Comparison of ENCODE assay signal across 1 cellular context in the genomic region with DNA sequence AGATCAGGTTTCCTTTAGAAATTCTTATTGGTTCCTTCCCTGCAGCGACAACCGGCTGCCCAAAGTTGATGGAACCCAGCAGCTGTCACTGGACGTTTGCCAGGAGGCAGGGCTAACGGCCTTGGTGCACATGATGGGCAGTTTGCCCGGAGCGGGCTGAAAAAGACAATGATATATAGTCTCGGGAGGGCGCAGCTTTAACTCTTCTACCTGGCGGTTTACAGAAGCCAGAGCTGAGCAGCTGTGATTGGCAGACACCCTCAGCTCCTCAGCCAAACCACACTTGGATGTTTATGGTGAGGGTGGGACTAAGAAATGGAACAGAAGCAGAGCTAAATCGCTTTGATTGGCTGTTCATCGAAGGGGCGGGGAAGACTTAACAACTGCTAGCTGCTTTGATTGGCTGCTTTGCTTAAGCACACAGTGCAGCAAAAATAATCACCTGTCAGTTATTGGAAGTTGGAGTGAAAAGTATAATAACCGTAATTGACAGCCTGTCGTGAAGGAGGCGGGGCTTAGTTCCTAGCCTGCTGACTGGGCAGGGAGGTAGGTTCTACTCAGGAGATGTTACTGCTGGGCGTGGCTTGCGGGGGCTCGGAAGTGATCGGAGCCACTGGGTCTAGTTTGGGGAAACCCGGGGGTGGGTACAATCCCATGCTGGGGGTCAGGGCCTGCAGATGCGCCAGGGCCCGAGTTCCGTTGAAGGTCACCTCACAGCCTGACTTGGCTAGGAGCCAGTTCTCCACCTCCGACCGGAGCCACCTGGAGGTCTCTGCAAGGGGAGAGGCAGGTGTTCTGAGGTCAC.
A peak's percentile ranks its signal among the peaks of the same experiment; 100 is the strongest.
TF ChIP-seq lines count a peak whose summit lies in the region.

No MANE protein-coding gene starts in this region.

TF ChIP-seq in HEK293, 187 proteins besides CTCF, POLR2A, EP300 and RAD21 (continued from another document):
- TF ChIP-seq ZNF335 (tag by site-specific recombination; conservative IDR thresholded peaks at IDR 0.05) (no peak), SP3 (tag by site-specific recombination; IDR thresholded peaks at IDR 0.05) (peak; percentile 87), KLF7 (tag by site-specific recombination; IDR thresholded peaks at IDR 0.05; ENCODE audit: borderline replicate concordance) (no peak; the same call in 1 of the 2 replicates), PATZ1 (tag by site-specific recombination; IDR thresholded peaks at IDR 0.05) (peak; percentile 78)
- TF ChIP-seq, protein P1, sequence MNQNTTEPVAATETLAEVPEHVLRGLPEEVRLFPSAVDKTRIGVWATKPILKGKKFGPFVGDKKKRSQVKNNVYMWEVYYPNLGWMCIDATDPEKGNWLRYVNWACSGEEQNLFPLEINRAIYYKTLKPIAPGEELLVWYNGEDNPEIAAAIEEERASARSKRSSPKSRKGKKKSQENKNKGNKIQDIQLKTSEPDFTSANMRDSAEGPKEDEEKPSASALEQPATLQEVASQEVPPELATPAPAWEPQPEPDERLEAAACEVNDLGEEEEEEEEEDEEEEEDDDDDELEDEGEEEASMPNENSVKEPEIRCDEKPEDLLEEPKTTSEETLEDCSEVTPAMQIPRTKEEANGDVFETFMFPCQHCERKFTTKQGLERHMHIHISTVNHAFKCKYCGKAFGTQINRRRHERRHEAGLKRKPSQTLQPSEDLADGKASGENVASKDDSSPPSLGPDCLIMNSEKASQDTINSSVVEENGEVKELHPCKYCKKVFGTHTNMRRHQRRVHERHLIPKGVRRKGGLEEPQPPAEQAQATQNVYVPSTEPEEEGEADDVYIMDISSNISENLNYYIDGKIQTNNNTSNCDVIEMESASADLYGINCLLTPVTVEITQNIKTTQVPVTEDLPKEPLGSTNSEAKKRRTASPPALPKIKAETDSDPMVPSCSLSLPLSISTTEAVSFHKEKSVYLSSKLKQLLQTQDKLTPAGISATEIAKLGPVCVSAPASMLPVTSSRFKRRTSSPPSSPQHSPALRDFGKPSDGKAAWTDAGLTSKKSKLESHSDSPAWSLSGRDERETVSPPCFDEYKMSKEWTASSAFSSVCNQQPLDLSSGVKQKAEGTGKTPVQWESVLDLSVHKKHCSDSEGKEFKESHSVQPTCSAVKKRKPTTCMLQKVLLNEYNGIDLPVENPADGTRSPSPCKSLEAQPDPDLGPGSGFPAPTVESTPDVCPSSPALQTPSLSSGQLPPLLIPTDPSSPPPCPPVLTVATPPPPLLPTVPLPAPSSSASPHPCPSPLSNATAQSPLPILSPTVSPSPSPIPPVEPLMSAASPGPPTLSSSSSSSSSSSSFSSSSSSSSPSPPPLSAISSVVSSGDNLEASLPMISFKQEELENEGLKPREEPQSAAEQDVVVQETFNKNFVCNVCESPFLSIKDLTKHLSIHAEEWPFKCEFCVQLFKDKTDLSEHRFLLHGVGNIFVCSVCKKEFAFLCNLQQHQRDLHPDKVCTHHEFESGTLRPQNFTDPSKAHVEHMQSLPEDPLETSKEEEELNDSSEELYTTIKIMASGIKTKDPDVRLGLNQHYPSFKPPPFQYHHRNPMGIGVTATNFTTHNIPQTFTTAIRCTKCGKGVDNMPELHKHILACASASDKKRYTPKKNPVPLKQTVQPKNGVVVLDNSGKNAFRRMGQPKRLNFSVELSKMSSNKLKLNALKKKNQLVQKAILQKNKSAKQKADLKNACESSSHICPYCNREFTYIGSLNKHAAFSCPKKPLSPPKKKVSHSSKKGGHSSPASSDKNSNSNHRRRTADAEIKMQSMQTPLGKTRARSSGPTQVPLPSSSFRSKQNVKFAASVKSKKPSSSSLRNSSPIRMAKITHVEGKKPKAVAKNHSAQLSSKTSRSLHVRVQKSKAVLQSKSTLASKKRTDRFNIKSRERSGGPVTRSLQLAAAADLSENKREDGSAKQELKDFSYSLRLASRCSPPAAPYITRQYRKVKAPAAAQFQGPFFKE (tag by site-specific recombination; IDR thresholded peaks at IDR 0.05; ENCODE audit: borderline replicate concordance) = no peak
